Comparison of ENCODE assay signal across 8 cellular contexts in genomic region chrX:68499543-68499942, GRCh38. TPM values are rescaled to one million over a fixed set of nuclear protein-coding genes. Genes with fewer than 3 reads are reported as not detected.
DNase-seq lines count a peak whose midpoint lies in the region; ATAC-seq and TF ChIP-seq lines count a peak whose summit lies in the region.
"Not testable (repeated sequence)": the region's sequence is repeated elsewhere in the genome, so short reads cannot be mapped to it uniquely, and the experiment has no call there.

No MANE protein-coding gene starts in this region.

- H3K9me3 ChIP-seq in OCI-LY3 (ENCODE audit: insufficient read depth, low read length); heart left ventricle; mucosa of descending colon; gastrocnemius medialis; aorta (ENCODE audit: control insufficient read depth, low read length): not testable (repeated sequence)

- not testable (repeated sequence) for DNase-seq in activated T-cell treated with anti-CD3 and anti-CD28 coated beads, Interleukin-2, amount 50 U/mL, for 4 hours; choroid plexus epithelial cell (ENCODE audit: low read depth); heart left ventricle; mucosa of descending colon; gastrocnemius medialis; aorta

- peaks cover 32% of the 10 kb centered on the region for H3K4me1 Mint-ChIP-seq in activated T-cell treated with anti-CD3 and anti-CD28 coated beads, Interleukin-2, amount 50 U/mL, for 4 hours (ENCODE audit: low read depth)

- not testable (repeated sequence) for ATAC-seq in activated T-cell treated with anti-CD3 and anti-CD28 coated beads, Interleukin-2, amount 50 U/mL, for 4 hours; heart left ventricle; mucosa of descending colon; gastrocnemius medialis; aorta (ENCODE audit: low FRiP score)

- H3K9me3 Mint-ChIP-seq in activated T-cell treated with anti-CD3 and anti-CD28 coated beads, Interleukin-2, amount 50 U/mL, for 4 hours, result not testable (repeated sequence)

- H3K27ac ChIP-seq in OCI-LY3 (ENCODE audit: low read length), result peak overlapping the region; percentile 55; the same call in 1 of the 2 replicates
- peak overlapping the region in 8 of 12 donors; percentile 86 to 97 (median 94) for H3K27ac ChIP-seq in heart left ventricle
- H3K27ac ChIP-seq in gastrocnemius medialis, result peak overlapping the region; percentile 90 to 97 (median 93)
- not testable (repeated sequence) for H3K27ac ChIP-seq in aorta (ENCODE audit: low read depth in 1 of 2, low read length in 2 of 2)

- H3K9ac ChIP-seq in OCI-LY3 (ENCODE audit: low read length), result peak overlapping the region; percentile 91

- not testable (repeated sequence) for H4K20me1 ChIP-seq in OCI-LY3 (ENCODE audit: insufficient read depth, low read length)

- in situ Hi-C loops in gastrocnemius medialis (cut with MboI; ENCODE audit: low sequenced_read_pairs in 4 of 4), result not testable (repeated sequence)

- intact Hi-C loops in heart left ventricle (cut with DNase I); mucosa of descending colon (cut with DNase I, micrococcal nuclease); aorta (cut with DNase I): not testable (repeated sequence)
- intact Hi-C loops in gastrocnemius medialis (cut with DNase I; ENCODE audit: low total_unique reads), result loop anchor here (5.0 kb wide), 1 partner anchor 193 kb away; no protein-coding TSS in a partner anchor

- TF ChIP-seq POLR2A in heart left ventricle (IDR thresholded peaks at IDR 0.05); gastrocnemius medialis (IDR thresholded peaks at IDR 0.05): not testable (repeated sequence)

- peak overlapping the region; percentile 96 for H3K4me3 Mint-ChIP-seq in activated T-cell treated with anti-CD3 and anti-CD28 coated beads, Interleukin-2, amount 50 U/mL, for 4 hours

- WGBS in heart left ventricle, 4 donors, result 63 to 76% (median 69%) methylated on average over 11 of the region's 11 CpGs
- WGBS in aorta, 2 donors, result 68 to 70% methylated on average over 11 of the region's 11 CpGs

- peak overlapping the region; percentile 73 for H3K4me2 ChIP-seq in OCI-LY3 (ENCODE audit: low read length)

- not testable (repeated sequence) for H3K36me3 Mint-ChIP-seq in activated T-cell treated with anti-CD3 and anti-CD28 coated beads, Interleukin-2, amount 50 U/mL, for 4 hours (ENCODE audit: insufficient read depth)

- TF ChIP-seq CTCF in OCI-LY3 (IDR thresholded peaks at IDR 0.05; ENCODE audit: low read depth, low read length); choroid plexus epithelial cell (conservative IDR thresholded peaks at IDR 0.05; ENCODE audit: low read depth, low read length); heart left ventricle (IDR thresholded peaks at IDR 0.05); mucosa of descending colon (IDR thresholded peaks at IDR 0.05); gastrocnemius medialis (IDR thresholded peaks at IDR 0.05 in 4 of 5, conservative IDR thresholded peaks at IDR 0.05 in 1 of 5): not testable (repeated sequence)

- H3K4me3 ChIP-seq in GM08714 (ENCODE audit: low read length), result peak overlapping the region; percentile 91
- H3K4me3 ChIP-seq in OCI-LY3 (ENCODE audit: low read length), result peak overlapping the region; percentile 99
- H3K4me3 ChIP-seq in choroid plexus epithelial cell (ENCODE audit: low read depth, low read length), result peak overlapping the region; percentile 77
- H3K4me3 ChIP-seq in heart left ventricle, result peak overlapping the region; percentile 43 to 92 (median 72)
- peak overlapping the region; percentile 57 for H3K4me3 ChIP-seq in mucosa of descending colon
- peak overlapping the region; percentile 67 to 78 (median 68) for H3K4me3 ChIP-seq in gastrocnemius medialis
- H3K4me3 ChIP-seq in aorta (ENCODE audit: low read length in 2 of 2), result peak overlapping the region; percentile 45 to 89

- H3K27me3 ChIP-seq in OCI-LY3 (ENCODE audit: low read depth, low read length); heart left ventricle; gastrocnemius medialis; aorta (ENCODE audit: control insufficient read depth in 1 of 2, insufficient read depth in 2 of 2, low read length in 1 of 2): not testable (repeated sequence)

- H3K4me1 ChIP-seq in OCI-LY3 (ENCODE audit: low read length) (peaks cover 11% of the 10 kb centered on the region), heart left ventricle (peaks cover 0 to 31% (median 12%) of the 10 kb centered on the region in 12 donors), gastrocnemius medialis (peaks cover 8 to 14% of the 10 kb centered on the region in 2 donors)
- not testable (repeated sequence) for H3K4me1 ChIP-seq in mucosa of descending colon (ENCODE audit: low read depth); aorta (ENCODE audit: control insufficient read depth in 1 of 2, insufficient read depth in 2 of 2, low read length in 2 of 2)

- H2AFZ ChIP-seq in OCI-LY3 (ENCODE audit: low read depth, low read length), result not testable (repeated sequence)

- not testable (repeated sequence) for H3K27me3 Mint-ChIP-seq in activated T-cell treated with anti-CD3 and anti-CD28 coated beads, Interleukin-2, amount 50 U/mL, for 4 hours (ENCODE audit: low read depth)

- not testable (repeated sequence) for H3K36me3 ChIP-seq in OCI-LY3 (replicated peaks; ENCODE audit: low read depth, low read length); heart left ventricle; mucosa of descending colon (ENCODE audit: low read depth); gastrocnemius medialis; aorta (ENCODE audit: control insufficient read depth in 1 of 2, insufficient read depth in 2 of 2, low read length in 1 of 2)

- peaks cover 66% of the 10 kb centered on the region for H3K79me2 ChIP-seq in OCI-LY3 (ENCODE audit: low read length)

RNA-seq across cellular contexts. Expression of gene YIPF6, which starts 0.7 kb away (rescaled TPM):
- 10 to 100 TPM; 18.1 to 23.4 (median 19.4) TPM for total RNA-seq in activated T-cell treated with anti-CD3 and anti-CD28 coated beads, Interleukin-2, amount 50 U/mL, for 4 hours
- total RNA-seq in heart left ventricle, result 10 to 100 TPM; 14.9 to 35.2 (median 31.1) TPM
- polyA plus RNA-seq in heart left ventricle, result 10 to 100 TPM in 1 of 2 donors, 1 to 10 TPM in 1; 8.6 to 14.4 TPM
- 10 to 100 TPM; 43.4 to 43.9 (median 43.6) TPM for total RNA-seq in mucosa of descending colon
- 10 to 100 TPM; 27.3 to 32.7 (median 29.0) TPM for total RNA-seq in gastrocnemius medialis
- total RNA-seq in aorta, result 10 to 100 TPM; 39.4 to 39.9 TPM
- polyA plus RNA-seq in aorta, result 10 to 100 TPM in 1 of 2 donors, 1 to 10 TPM in 1; 8.3 to 12.1 TPM
